Comparison of ENCODE assay signal across 22 cellular contexts in the genomic region with DNA sequence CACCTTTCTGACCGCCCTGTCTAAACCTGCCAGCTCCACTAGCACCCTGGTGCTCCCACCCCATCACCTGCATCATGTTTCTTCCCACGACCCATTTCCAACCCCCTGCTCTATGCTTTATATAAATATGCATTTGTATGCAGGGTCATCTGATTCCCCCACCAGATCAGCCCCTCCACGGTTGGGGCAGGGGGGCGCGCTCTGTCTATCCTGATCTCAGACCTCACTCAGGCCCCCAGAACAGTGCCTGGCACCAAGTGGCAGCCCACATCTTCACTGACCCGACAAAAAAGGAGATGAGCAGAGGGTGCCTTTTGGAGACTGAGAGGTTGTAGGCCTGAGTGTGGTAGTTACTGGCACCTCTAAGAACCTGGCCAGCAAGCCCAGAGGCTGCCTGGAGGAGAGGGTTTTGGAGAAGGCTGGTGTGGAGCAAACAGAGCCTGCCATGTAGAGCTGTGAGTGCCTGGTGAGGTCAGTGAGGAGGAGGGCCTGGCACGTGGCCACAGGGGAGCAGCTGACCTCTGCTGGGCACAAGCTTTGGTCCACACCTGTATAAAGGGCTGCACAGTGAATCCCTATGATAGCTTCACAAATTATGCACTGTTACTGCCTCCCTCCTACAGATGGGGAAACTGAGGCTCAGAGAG.
DNase-seq lines count a peak whose midpoint lies in the region; ATAC-seq and TF ChIP-seq lines count a peak whose summit lies in the region.
"Had no signal": no experiment of that assay in that cellular context is flagged by ENCODE, and none has a peak within 500 bp of the region (broad histone marks: within the 10 kb centered on the region; RNA-seq: fewer than 3 reads in every experiment).

No MANE protein-coding gene starts in this region.

- H3K9me3 Mint-ChIP-seq in activated naive CD4-positive, alpha-beta T cell treated with anti-CD3 and anti-CD28 coated beads, Interleukin-2, amount 10 ng/mL, durations not matched to agents 7 days and 5 days = no peaks in the 10 kb centered on the region
- H3K9me3 Mint-ChIP-seq: central memory CD8-positive, alpha-beta T cell had no signal

- no peak for TF ChIP-seq POLR2A in suprapubic skin (IDR thresholded peaks at IDR 0.05)

- H3K36me3 Mint-ChIP-seq in activated naive CD4-positive, alpha-beta T cell treated with anti-CD3 and anti-CD28 coated beads, Interleukin-2, amount 10 ng/mL, durations not matched to agents 7 days and 5 days = no peaks in the 10 kb centered on the region
- H3K36me3 Mint-ChIP-seq: IgD-negative memory B cell had no signal

- peak; percentile 14 for DNase-seq in activated naive CD4-positive, alpha-beta T cell treated with anti-CD3 and anti-CD28 coated beads, Interleukin-2, amount 10 ng/mL, durations not matched to agents 7 days and 5 days
- DNase-seq in activated naive CD4-positive, alpha-beta T cell treated with anti-CD3 and anti-CD28 coated beads, Interleukin-2, amount 50 U/mL, for 16 hours = no peak
- DNase-seq in PC-9 = peak in 1 of 2 experiments; percentile 19
- DNase-seq in islet precursor cell = peak; percentile 32
- peak; percentile 32 to 44 for DNase-seq in suprapubic skin (ENCODE audit: low spot score in 2 of 2)
- DNase-seq in COR-L47 (lab: John Stamatoyannopoulos, UW) = no peak
- DNase-seq in ascending aorta (ENCODE audit: low spot score in 2 of 2) = no peak
- DNase-seq: activated CD4-positive, alpha-beta T cell treated with anti-CD3 and anti-CD28 coated beads, Interleukin-2, amount 50 U/mL, for 1 hour; activated CD8-positive, alpha-beta memory T cell treated with anti-CD3 and anti-CD28 coated beads, Interleukin-2, amount 50 U/mL, for 48 hours; activated gamma-delta T cell treated with Interleukin-2 at 50 U/mL for 16 hours; effector CD4-positive, alpha-beta T cell; NCI-H146; NCI-H2171; NCI-H69 had no signal

- H3K27me3 ChIP-seq in PC-9 (ENCODE audit: insufficient read depth, low read depth) (no peaks in the 10 kb centered on the region), suprapubic skin (peaks cover 48% of the 10 kb centered on the region), ascending aorta (no peaks in the 10 kb centered on the region)
- H3K27me3 ChIP-seq: BLaER1 treated with 17β-estradiol and CSF1 and Interleukin-3, amounts not matched to agents 10 nM and 100 nM had no signal

- ATAC-seq in GM21367 (IDR thresholded peaks at IDR 0.05; ENCODE audit: unreplicated experiment) = no peak
- ATAC-seq: esophagus mucosa, gastroesophageal sphincter had no signal

- TF ChIP-seq CTCF in PC-9 (conservative IDR thresholded peaks at IDR 0.05) (no peak), suprapubic skin (IDR thresholded peaks at IDR 0.05) (no peak), ascending aorta (IDR thresholded peaks at IDR 0.05) (no peak)

- H3K36me3 ChIP-seq in PC-9 (ENCODE audit: low read depth) (no peaks in the 10 kb centered on the region), suprapubic skin (no peaks in the 10 kb centered on the region), ascending aorta (no peaks in the 10 kb centered on the region)
- H3K36me3 ChIP-seq: BLaER1 treated with 17β-estradiol and CSF1 and Interleukin-3, amounts not matched to agents 10 nM and 100 nM; gastroesophageal sphincter had no signal

- intact Hi-C loops in PC-9 (cut with micrococcal nuclease; ENCODE audit: unreplicated experiment) = no loop called here
- intact Hi-C loops in ascending aorta (cut with DNase I) = no loop called here

- CTCF ChIA-PET in activated naive CD4-positive, alpha-beta T cell treated with anti-CD3 and anti-CD28 coated beads, Interleukin-2, amount 10 ng/mL, durations not matched to agents 7 days and 5 days (lab: Charles Lee) = no interaction called here
- CTCF ChIA-PET in PC-9 (lab: Charles Lee) = no interaction called here

- POLR2A ChIA-PET in PC-9 (lab: Charles Lee; ENCODE audit: unreplicated experiment) = no interaction called here

- H3K27ac Mint-ChIP-seq in activated naive CD4-positive, alpha-beta T cell treated with anti-CD3 and anti-CD28 coated beads, Interleukin-2, amount 10 ng/mL, durations not matched to agents 7 days and 5 days = no peak overlapping the region
- H3K27ac Mint-ChIP-seq: IgD-negative memory B cell had no signal

- H2AFZ ChIP-seq in PC-9 = no peak overlapping the region

- TF ChIP-seq EP300 in suprapubic skin (IDR thresholded peaks at IDR 0.05) = no peak

- BruUV-seq in PC-9 (replicated peaks; lab: Mats Ljungman, UMichigan) = TSS peak; percentile 49

- no peak overlapping the region for H3K4me3 Mint-ChIP-seq in activated naive CD4-positive, alpha-beta T cell treated with anti-CD3 and anti-CD28 coated beads, Interleukin-2, amount 10 ng/mL, durations not matched to agents 7 days and 5 days
- H3K4me3 Mint-ChIP-seq: central memory CD8-positive, alpha-beta T cell; IgD-negative memory B cell; neural crest cell had no signal

- H3K4me1 ChIP-seq in PC-9 (replicated peaks; ENCODE audit: insufficient read depth) = peaks cover 19% of the 10 kb centered on the region; the same call in 1 of the 2 replicates
- H3K4me1 ChIP-seq in suprapubic skin = no peaks in the 10 kb centered on the region
- no peaks in the 10 kb centered on the region for H3K4me1 ChIP-seq in ascending aorta

- H3K4me1 Mint-ChIP-seq in activated naive CD4-positive, alpha-beta T cell treated with anti-CD3 and anti-CD28 coated beads, Interleukin-2, amount 10 ng/mL, durations not matched to agents 7 days and 5 days = peaks cover 13% of the 10 kb centered on the region
- H3K4me1 Mint-ChIP-seq: IgD-negative memory B cell had no signal

- H3K27ac ChIP-seq in PC-9 = no peak overlapping the region
- H3K27ac ChIP-seq in suprapubic skin = no peak overlapping the region
- no peak overlapping the region for H3K27ac ChIP-seq in ascending aorta
- H3K27ac ChIP-seq: BLaER1 treated with 17β-estradiol and CSF1 and Interleukin-3, amounts not matched to agents 10 nM and 100 nM; gastroesophageal sphincter; HL-60 had no signal

- peaks cover 10% of the 10 kb centered on the region for H3F3A ChIP-seq in PC-9 (ENCODE audit: insufficient read depth, low read depth)

- H3K9me2 ChIP-seq in PC-9 (ENCODE audit: insufficient read depth) = no peaks in the 10 kb centered on the region

- no peak overlapping the region for H3K4me2 ChIP-seq in PC-9

- H3K27me3 Mint-ChIP-seq in activated naive CD4-positive, alpha-beta T cell treated with anti-CD3 and anti-CD28 coated beads, Interleukin-2, amount 10 ng/mL, durations not matched to agents 7 days and 5 days = peaks cover 59% of the 10 kb centered on the region

- H3K9me3 ChIP-seq in PC-9 (ENCODE audit: insufficient read depth, low read depth) = no peaks in the 10 kb centered on the region
- H3K9me3 ChIP-seq in suprapubic skin = no peaks in the 10 kb centered on the region
- no peaks in the 10 kb centered on the region for H3K9me3 ChIP-seq in ascending aorta
- H3K9me3 ChIP-seq: BLaER1 treated with 17β-estradiol and CSF1 and Interleukin-3, amounts not matched to agents 10 nM and 100 nM had no signal

- no peaks in the 10 kb centered on the region for H3K79me2 ChIP-seq in PC-9 (ENCODE audit: low read depth)

- H3K4me3 ChIP-seq in PC-9 (no peak overlapping the region), suprapubic skin (no peak overlapping the region), ascending aorta (no peak overlapping the region)
- H3K4me3 ChIP-seq: BLaER1 treated with 17β-estradiol and CSF1 and Interleukin-3, amounts not matched to agents 10 nM and 100 nM; gastroesophageal sphincter had no signal

- WGBS in suprapubic skin = 79% methylated on average over 7 of the region's 7 CpGs

- no peaks in the 10 kb centered on the region for H4K20me1 ChIP-seq in PC-9 (ENCODE audit: insufficient read depth)
- H4K20me1 ChIP-seq: BLaER1 treated with 17β-estradiol and CSF1 and Interleukin-3, amounts not matched to agents 10 nM and 100 nM had no signal

Comparison
In these comparisons a context has a peak if more than half of its experiments do, and no peak if none do; other contexts are left out.
1. DNase-seq: peak in activated naive CD4-positive, alpha-beta T cell treated with anti-CD3 and anti-CD28 coated beads, Interleukin-2, amount 10 ng/mL, durations not matched to agents 7 days and 5 days (single experiment), islet precursor cell (single experiment) and suprapubic skin (2 of 2); none in activated naive CD4-positive, alpha-beta T cell treated with anti-CD3 and anti-CD28 coated beads, Interleukin-2, amount 50 U/mL, for 16 hours (single experiment), COR-L47 (single experiment) and ascending aorta (0 of 2).